1 cellular context compared by ENCODE assay signal in the genomic region with DNA sequence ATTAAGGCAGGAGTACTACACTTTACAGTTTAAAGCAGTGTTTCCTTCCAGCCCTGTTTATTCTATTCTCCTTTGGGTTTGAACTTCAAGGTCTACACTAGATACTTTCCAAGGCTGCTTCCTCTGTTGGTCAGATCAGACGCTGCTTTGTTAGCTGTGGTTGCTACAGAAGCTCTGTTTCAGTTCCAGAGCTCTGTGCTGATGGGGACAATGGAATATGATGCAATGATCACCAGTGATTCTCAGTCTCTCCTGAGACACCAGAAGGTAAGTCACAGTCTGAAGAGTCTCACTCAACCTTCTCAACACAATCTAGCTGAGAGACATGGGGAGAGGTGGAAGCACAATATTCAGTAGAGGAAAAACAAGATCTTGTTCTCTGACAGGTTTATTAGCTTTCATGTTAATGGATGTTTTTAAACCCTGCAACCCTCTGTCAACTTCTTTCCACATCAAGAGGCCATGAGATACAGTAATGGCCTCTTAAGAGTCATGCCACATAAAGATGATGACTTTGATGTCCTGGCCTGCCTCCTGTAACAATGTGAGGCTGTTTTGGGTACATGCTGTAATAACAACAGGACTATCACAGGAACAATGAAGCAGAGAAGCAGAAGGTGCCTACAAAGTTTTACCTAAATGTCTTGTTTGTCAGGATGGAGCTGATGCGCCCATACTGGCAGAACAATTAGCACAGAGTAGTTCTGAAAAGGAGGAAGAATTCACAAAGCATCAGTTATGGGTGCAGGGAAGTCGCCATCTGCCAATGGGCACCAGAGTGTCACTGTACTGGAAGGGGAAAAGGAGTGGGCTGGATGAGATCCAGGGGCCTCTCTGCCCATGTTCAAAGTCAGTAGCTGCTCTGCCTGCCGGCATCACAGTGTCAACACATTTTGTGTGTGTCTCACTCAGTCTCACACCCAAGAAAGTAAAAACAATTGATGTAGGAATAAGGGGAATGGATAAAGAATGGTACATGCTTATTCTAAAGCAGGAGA.
TF ChIP-seq lines count a peak whose summit lies in the region.

No MANE protein-coding gene starts in this region.

TF ChIP-seq in K562, 482 proteins besides CTCF, POLR2A, EP300 and RAD21:
- TF ChIP-seq CEBPG (CRISPR knock-in tag; IDR thresholded peaks at IDR 0.05) (no peak), CEBPG (tag; conservative IDR thresholded peaks at IDR 0.05 in 1 of 2, IDR thresholded peaks at IDR 0.05 in 1 of 2) (peak in 1 of 2 experiments; percentile 71; a peak in 2 of 4 replicates), CEBPB (tag; IDR thresholded peaks at IDR 0.05) (peak; percentile 53), BRD9 (IDR thresholded peaks at IDR 0.05; ENCODE audit: low read depth, partially characterized antibody) (no peak)
- TF ChIP-seq, protein P1, sequence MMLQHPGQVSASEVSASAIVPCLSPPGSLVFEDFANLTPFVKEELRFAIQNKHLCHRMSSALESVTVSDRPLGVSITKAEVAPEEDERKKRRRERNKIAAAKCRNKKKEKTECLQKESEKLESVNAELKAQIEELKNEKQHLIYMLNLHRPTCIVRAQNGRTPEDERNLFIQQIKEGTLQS (IDR thresholded peaks at IDR 0.05) = peak; percentile 31; the same call in 1 of the 2 replicates
- TF ChIP-seq, protein P1 (CRISPR knock-in tag; conservative IDR thresholded peaks at IDR 0.05) = no peak
TF ChIP-seq in K562: peak in this region for 3.
